Comparison of ENCODE assay signal across 37 cellular contexts in the genomic region with DNA sequence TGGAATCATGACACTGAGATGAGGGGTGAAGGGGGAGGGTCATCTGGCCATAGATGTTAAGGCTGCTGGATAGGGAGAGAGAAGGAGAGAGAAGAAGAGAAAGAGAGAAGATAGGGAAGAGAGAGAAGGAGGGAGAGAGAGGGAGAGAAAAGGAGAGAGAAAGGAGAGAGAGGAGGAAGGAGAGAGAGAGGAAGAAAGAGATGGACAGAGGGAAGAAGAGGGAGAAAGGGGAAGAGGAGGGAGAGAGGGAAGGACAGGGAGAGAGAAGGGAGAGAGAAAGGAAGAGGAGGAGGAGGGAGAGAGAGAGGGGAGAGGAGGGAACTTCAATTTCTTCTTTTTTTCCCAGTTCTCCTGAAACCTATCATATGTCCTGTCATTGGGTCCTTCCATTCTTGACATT. TPM values are rescaled to one million over a fixed set of nuclear protein-coding genes. Genes with fewer than 3 reads are reported as not detected.
"Had no signal": no experiment of that assay in that cellular context is flagged by ENCODE, and none has a peak within 500 bp of the region (broad histone marks: within the 10 kb centered on the region; RNA-seq: fewer than 3 reads in every experiment).

No MANE protein-coding gene starts in this region.

- H3K27me3 ChIP-seq: adrenal gland, Peyer's patch, SJSA1 had no signal

- H3K9ac ChIP-seq: KMS-11, SK-N-SH had no signal

- H3K4me3 Mint-ChIP-seq: activated CD4-positive, alpha-beta memory T cell treated with anti-CD3 and anti-CD28 coated beads for 36 hours; activated naive CD4-positive, alpha-beta T cell treated with anti-CD3 and anti-CD28 coated beads for 36 hours; activated T-cell treated with anti-CD3 and anti-CD28 coated beads, Interleukin-2, amount 50 U/mL, for 4 hours; activated T-helper 1 cell treated with anti-CD3 and anti-CD28 coated beads, Interleukin-12 subunit alpha, Interleukin-12 subunit beta, Interleukin-2, Interleukin-4 antibody, amounts not matched to agents 30 ng/mL and 10 ng/mL and 1 ng/mL, durations not matched to agents 14 hours and 24 hours and 36 hours; brain; T-helper 1 cell treated with Interleukin-12 subunit alpha and Interleukin-12 subunit beta and Interleukin-4 antibody, amounts not matched to agents 30 μg/mL and 1 μg/mL, for 36 hours; T-helper 2 cell treated with Interferon-gamma antibody and Interleukin-4, amounts not matched to agents 5 μg/mL and 100 μg/mL, for 36 hours; WTC11 had no signal

- H3K27ac Mint-ChIP-seq: activated CD4-positive, alpha-beta memory T cell treated with anti-CD3 and anti-CD28 coated beads for 36 hours; activated naive CD4-positive, alpha-beta T cell treated with anti-CD3 and anti-CD28 coated beads for 36 hours; activated naive CD4-positive, alpha-beta T cell treated with anti-CD3 and anti-CD28 coated beads, Interleukin-2, amount 50 U/mL, for 72 hours; activated T-helper 1 cell treated with anti-CD3 and anti-CD28 coated beads, Interleukin-12 subunit alpha, Interleukin-12 subunit beta, Interleukin-2, Interleukin-4 antibody, amounts not matched to agents 30 ng/mL and 10 ng/mL and 1 ng/mL, durations not matched to agents 14 hours and 24 hours and 36 hours; T-helper 1 cell treated with Interleukin-12 subunit alpha and Interleukin-12 subunit beta and Interleukin-4 antibody, amounts not matched to agents 30 μg/mL and 1 μg/mL, for 36 hours; T-helper 2 cell treated with Interferon-gamma antibody and Interleukin-4, amounts not matched to agents 5 μg/mL and 100 μg/mL, for 36 hours; WTC11 had no signal

- H3K4me3 ChIP-seq: adrenal gland, Peyer's patch, SJSA1 had no signal

- H3K4me2 ChIP-seq: KMS-11, SK-N-SH had no signal

- DNase-seq: activated CD4-positive, alpha-beta memory T cell treated with anti-CD3 and anti-CD28 coated beads for 36 hours; activated CD4-positive, alpha-beta T cell treated with anti-CD3 and anti-CD28 coated beads for 4 hours; activated CD4-positive, alpha-beta T cell treated with anti-CD3 and anti-CD28 coated beads, Interleukin-2, amount 50 U/mL, for 1 hour; activated CD8-positive, alpha-beta memory T cell treated with anti-CD3 and anti-CD28 coated beads, Interleukin-2, amount 50 U/mL, for 4 hours; activated gamma-delta T cell treated with Interleukin-2 at 50 U/mL for 16 hours; activated naive CD4-positive, alpha-beta T cell treated with anti-CD3 and anti-CD28 coated beads for 36 hours; activated T-cell treated with anti-CD3 and anti-CD28 coated beads for 4 hours; activated T-cell treated with anti-CD3 and anti-CD28 coated beads, Interleukin-2, amount 50 U/mL, for 4 hours; adrenal gland; caudate nucleus; NCI-H1092 treated with DMSO at 0.1 percent for 48 hours; NCI-H1417; NCI-H146; NCI-H187; NCI-H2029 treated with DMSO at 0.1 percent for 48 hours; NCI-H2107; NCI-H2171; NCI-H510A; NCI-H526; NCI-H748 treated with DMSO at 0.1 percent for 48 hours; NK-92 treated with Interleukin-12 subunit alpha and Interleukin-12 subunit beta, amount 100 ng/mL, for 24 hours; Peyer's patch; RPMI8226; SHP77 treated with DMSO at 0.1 percent for 48 hours; SK-N-SH had no signal

- H3K9me3 ChIP-seq: adrenal gland, Peyer's patch, SJSA1, SK-N-SH had no signal

- H3K36me3 ChIP-seq: adrenal gland, Peyer's patch, SJSA1 had no signal

- H3K9me3 Mint-ChIP-seq: activated CD4-positive, alpha-beta memory T cell treated with anti-CD3 and anti-CD28 coated beads for 36 hours; activated naive CD4-positive, alpha-beta T cell treated with anti-CD3 and anti-CD28 coated beads for 36 hours; activated naive CD4-positive, alpha-beta T cell treated with anti-CD3 and anti-CD28 coated beads, Interleukin-2, amount 50 U/mL, for 72 hours; activated T-cell treated with anti-CD3 and anti-CD28 coated beads, Interleukin-2, amount 50 U/mL, for 4 hours; activated T-helper 1 cell treated with anti-CD3 and anti-CD28 coated beads, Interleukin-12 subunit alpha, Interleukin-12 subunit beta, Interleukin-2, Interleukin-4 antibody, amounts not matched to agents 30 ng/mL and 10 ng/mL and 1 ng/mL, durations not matched to agents 14 hours and 24 hours and 36 hours; brain; T-helper 1 cell treated with Interleukin-12 subunit alpha and Interleukin-12 subunit beta and Interleukin-4 antibody, amounts not matched to agents 30 μg/mL and 1 μg/mL, for 36 hours; T-helper 2 cell treated with Interferon-gamma antibody and Interleukin-4, amounts not matched to agents 5 μg/mL and 100 μg/mL, for 36 hours; WTC11 had no signal

- H3K27me3 Mint-ChIP-seq: brain had no signal

- H3K36me3 Mint-ChIP-seq: activated CD4-positive, alpha-beta memory T cell treated with anti-CD3 and anti-CD28 coated beads for 36 hours; activated naive CD4-positive, alpha-beta T cell treated with anti-CD3 and anti-CD28 coated beads, Interleukin-2, amount 50 U/mL, for 72 hours; brain; WTC11 had no signal

- FAIRE-seq: bronchial epithelial cell, TTC549 had no signal

- H3K27ac ChIP-seq: KMS-11, SJSA1 had no signal

RNA-seq across cellular contexts. Expression of a gene that starts 15.1 kb away (rescaled TPM):
- total RNA-seq: activated CD4-positive, alpha-beta memory T cell treated with anti-CD3 and anti-CD28 coated beads for 36 hours; activated naive CD4-positive, alpha-beta T cell treated with anti-CD3 and anti-CD28 coated beads for 36 hours; activated naive CD4-positive, alpha-beta T cell treated with anti-CD3 and anti-CD28 coated beads, Interleukin-2, amount 50 U/mL, for 72 hours; activated T-helper 1 cell treated with anti-CD3 and anti-CD28 coated beads, Interleukin-12 subunit alpha, Interleukin-12 subunit beta, Interleukin-2, Interleukin-4 antibody, amounts not matched to agents 30 ng/mL and 10 ng/mL and 1 ng/mL, durations not matched to agents 14 hours and 24 hours and 36 hours; LHCN-M2; PC-3 had no signal
